ENCODE assay signal across 17 cellular contexts in the genomic region with DNA sequence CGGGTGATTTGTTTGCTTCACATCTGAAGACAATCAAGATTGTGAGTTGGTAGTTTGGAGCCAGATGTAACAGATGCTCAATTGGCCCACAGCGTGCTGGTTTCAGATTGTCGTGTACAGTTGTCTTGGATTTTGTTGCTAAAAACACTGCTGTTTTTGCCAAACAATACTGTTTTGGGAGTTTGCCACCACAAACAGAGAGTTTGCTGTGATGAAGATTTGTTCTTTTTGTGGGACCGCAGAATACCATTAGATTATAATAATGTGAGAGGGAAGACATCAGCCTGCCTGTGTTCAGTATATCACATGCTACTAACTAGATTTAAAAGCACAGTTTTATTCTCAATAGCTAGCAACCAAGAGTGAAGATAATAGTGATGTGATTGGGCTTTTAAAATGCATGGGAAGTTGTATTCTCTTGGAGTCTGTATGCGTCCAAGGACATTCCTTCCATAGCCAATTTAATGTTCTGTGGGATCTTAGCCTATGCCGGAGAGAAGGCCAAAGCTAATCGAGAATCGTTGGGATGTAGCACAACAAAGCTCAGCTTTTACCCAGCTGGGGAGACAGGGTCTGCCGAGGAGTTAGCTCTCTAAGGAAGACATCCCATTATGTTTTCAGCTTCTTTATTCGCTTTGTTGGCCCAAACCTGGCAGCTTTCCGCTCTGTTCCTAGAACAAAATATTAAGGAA. TPM values are rescaled to one million over a fixed set of nuclear protein-coding genes. Genes with fewer than 3 reads are reported as not detected.
DNase-seq lines count a peak whose midpoint lies in the region; TF ChIP-seq lines count a peak whose summit lies in the region.
"Had no signal": no experiment of that assay in that cellular context is flagged by ENCODE, and none has a peak within 500 bp of the region (broad histone marks: within the 10 kb centered on the region; RNA-seq: fewer than 3 reads in every experiment).

No MANE protein-coding gene starts in this region.

- TF ChIP-seq POLR2A in uterus (IDR thresholded peaks at IDR 0.05), result no peak

- peaks cover 48% of the 10 kb centered on the region for H3K4me1 Mint-ChIP-seq in nephron
- H3K4me1 Mint-ChIP-seq: central memory CD8-positive, alpha-beta T cell; stimulated activated effector memory CD8-positive, alpha-beta T cell treated with anti-CD3 and anti-CD28 coated beads, Interleukin-12 subunit alpha, Interleukin-12 subunit beta, amount 100 ng/mL, for 72 hours had no signal

- DNase-seq in astrocyte of the cerebellum (ENCODE audit: low read depth), result peak; percentile 53
- DNase-seq in fibroblast of pulmonary artery (ENCODE audit: low read depth), result peak; percentile 76
- peak; percentile 21 to 41 for DNase-seq in uterus
- no peak for DNase-seq in NCI-H1436 (lab: John Stamatoyannopoulos, UW)
- no peak for DNase-seq in NCI-H345 treated with DMSO at 0.1 percent for 48 hours (lab: John Stamatoyannopoulos, UW; ENCODE audit: unreplicated experiment)
- no peak for DNase-seq in T-helper 9 cell
- DNase-seq: activated effector memory CD4-positive, alpha-beta T cell treated with Interleukin-2 at 50 U/mL for 16 hours; HCEC 1CT; NCI-H2107; NK-92 treated with Interleukin-12 subunit alpha and Interleukin-12 subunit beta, amount 100 ng/mL, for 24 hours; stimulated activated CD4-positive, alpha-beta T cell treated with anti-CD3 and anti-CD28 coated beads, Interleukin-2, amount 100 ng/mL, for 48 hours had no signal

- H3K9me3 Mint-ChIP-seq in nephron, result peaks cover 3% of the 10 kb centered on the region
- H3K9me3 Mint-ChIP-seq: central memory CD8-positive, alpha-beta T cell; stimulated activated effector memory CD8-positive, alpha-beta T cell treated with anti-CD3 and anti-CD28 coated beads, Interleukin-12 subunit alpha, Interleukin-12 subunit beta, amount 100 ng/mL, for 72 hours had no signal

- intact Hi-C loops in uterus (cut with DNase I; ENCODE audit: low total_unique reads), result no loop called here

- in situ Hi-C loops in astrocyte of the cerebellum (cut with HindIII; ENCODE audit: low sequenced_read_pairs), result no loop called here

- peak overlapping the region in 1 of 3 experiments; percentile 36 for H3K4me3 Mint-ChIP-seq in nephron
- H3K4me3 Mint-ChIP-seq: central memory CD8-positive, alpha-beta T cell; stimulated activated effector memory CD8-positive, alpha-beta T cell treated with anti-CD3 and anti-CD28 coated beads, Interleukin-12 subunit alpha, Interleukin-12 subunit beta, amount 100 ng/mL, for 72 hours had no signal

- H3K4me3 ChIP-seq in astrocyte of the cerebellum (ENCODE audit: low read depth, low read length) (no peak overlapping the region), fibroblast of pulmonary artery (replicated peaks; ENCODE audit: low read depth, low read length) (no peak overlapping the region), uterus (no peak overlapping the region)
- H3K4me3 ChIP-seq: SJSA1 had no signal

- peak overlapping the region; percentile 57 to 65 for H3K27ac ChIP-seq in uterus
- H3K27ac ChIP-seq: epithelial cell of prostate, SJSA1 had no signal

- H3K27me3 ChIP-seq in uterus, result no peaks in the 10 kb centered on the region
- H3K27me3 ChIP-seq: SJSA1 had no signal

- no peaks in the 10 kb centered on the region for H3K36me3 Mint-ChIP-seq in nephron (ENCODE audit: low read depth)
- H3K36me3 Mint-ChIP-seq: stimulated activated effector memory CD8-positive, alpha-beta T cell treated with anti-CD3 and anti-CD28 coated beads, Interleukin-12 subunit alpha, Interleukin-12 subunit beta, amount 100 ng/mL, for 72 hours had no signal

- no peak for TF ChIP-seq CTCF in astrocyte of the cerebellum (IDR thresholded peaks at IDR 0.05; ENCODE audit: low read depth, low read length, missing control alignments)
- TF ChIP-seq CTCF in fibroblast of pulmonary artery (IDR thresholded peaks at IDR 0.05; ENCODE audit: low read length, missing control alignments), result no peak
- TF ChIP-seq CTCF in nephron (IDR thresholded peaks at IDR 0.05; ENCODE audit: unreplicated experiment in 3 of 3), result no peak
- no peak for TF ChIP-seq CTCF in uterus (IDR thresholded peaks at IDR 0.05)

- H3K27ac Mint-ChIP-seq in nephron, result peak overlapping the region; percentile 19 to 93 (median 93)
- H3K27ac Mint-ChIP-seq: progenitor cell of endocrine pancreas; stimulated activated effector memory CD8-positive, alpha-beta T cell treated with anti-CD3 and anti-CD28 coated beads, Interleukin-12 subunit alpha, Interleukin-12 subunit beta, amount 100 ng/mL, for 72 hours had no signal

- no peaks in the 10 kb centered on the region for H3K4me1 ChIP-seq in uterus

- H3K9me3 ChIP-seq in uterus, result no peaks in the 10 kb centered on the region
- H3K9me3 ChIP-seq: SJSA1 had no signal

- H3K36me3 ChIP-seq in uterus, result no peaks in the 10 kb centered on the region
- H3K36me3 ChIP-seq: SJSA1 had no signal

- H3K27me3 Mint-ChIP-seq in nephron (ENCODE audit: low read depth), result peaks cover 3% of the 10 kb centered on the region

RNA-seq across cellular contexts. Expression of a gene that starts 18.7 kb away (rescaled TPM):
- total RNA-seq in uterus, result 10 to 100 TPM in 2 of 4 donors, 1 to 10 TPM in 2; 9.4 to 64.8 (median 28.1) TPM
- total RNA-seq: progenitor cell of endocrine pancreas had no signal

Comparison
In these comparisons a context has a peak if more than half of its experiments do, and no peak if none do; other contexts are left out.
1. DNase-seq: peak in astrocyte of the cerebellum (single experiment), fibroblast of pulmonary artery (single experiment) and uterus (2 of 2); none in NCI-H1436 (single experiment), NCI-H345 treated with DMSO at 0.1 percent for 48 hours (single experiment) and T-helper 9 cell (single experiment).